In genomic region chr1:204258213-204259115, GRCh38 we compare ENCODE assay signal across 8 cellular contexts. TPM values are rescaled to one million over a fixed set of nuclear protein-coding genes. Genes with fewer than 3 reads are reported as not detected.
DNase-seq lines count a peak whose midpoint lies in the region; ATAC-seq and TF ChIP-seq lines count a peak whose summit lies in the region.

No MANE protein-coding gene starts in this region.

- DNase-seq in COLO668 (lab: John Stamatoyannopoulos, UW; ENCODE audit: unreplicated experiment) (peak; percentile 66), HCEC 1CT (peak; percentile 63), OCI-LY7 (ENCODE audit: low spot score) (peak; percentile 28), astrocyte of the cerebellum (ENCODE audit: low read depth) (peak; percentile 8), hypothalamus (lab: John Stamatoyannopoulos, UW) (peak in 37 of 51 donors; percentile 15 to 78 (median 53)), cerebellar nuclear complex (lab: John Stamatoyannopoulos, UW) (no peak)
- peak; percentile 20 for DNase-seq in stimulated activated CD4-positive, alpha-beta T cell treated with anti-CD3 and anti-CD28 coated beads, Interleukin-4, amount 100 ng/mL, for 24 hours

- intact Hi-C loops in OCI-LY7 (cut with micrococcal nuclease; ENCODE audit: unreplicated experiment) = loop anchor here (1.0 kb wide), 1 partner anchor 105 kb away; no protein-coding TSS in a partner anchor

- no peak for ATAC-seq in HG03039 (IDR thresholded peaks at IDR 0.05; ENCODE audit: unreplicated experiment)

- H3K4me3 ChIP-seq in OCI-LY7 (ENCODE audit: low read depth, low read length, poor library complexity, severe bottlenecking) (no peak overlapping the region), astrocyte of the cerebellum (ENCODE audit: low read depth, low read length) (no peak overlapping the region)

- H3K27ac ChIP-seq in OCI-LY7 (ENCODE audit: low read depth, low read length, poor library complexity, severe bottlenecking) = no peak overlapping the region

- H2AFZ ChIP-seq in OCI-LY7 (ENCODE audit: low read length) = no peak overlapping the region

- H4K20me1 ChIP-seq in OCI-LY7 (ENCODE audit: insufficient read depth, low read length) = no peaks in the 10 kb centered on the region

- in situ Hi-C loops in astrocyte of the cerebellum (cut with HindIII; ENCODE audit: low sequenced_read_pairs) = no loop called here

- H3K9me2 ChIP-seq in OCI-LY7 (ENCODE audit: insufficient read depth, low read length) = no peaks in the 10 kb centered on the region

- no peaks in the 10 kb centered on the region for H3K79me2 ChIP-seq in OCI-LY7 (ENCODE audit: insufficient read depth, low read depth, low read length)

- CTCF ChIA-PET in OCI-LY7 (lab: Charles Lee; ENCODE audit: unreplicated experiment) = interaction anchor here (0.6 to 0.8 kb wide), 3 partner anchors 10 to 98 kb away, joined by 3 to 4 read pairs (median 3); no protein-coding TSS in a partner anchor

- TF ChIP-seq CTCF in OCI-LY7 (conservative IDR thresholded peaks at IDR 0.05; ENCODE audit: low read length) (peak; percentile 80), astrocyte of the cerebellum (IDR thresholded peaks at IDR 0.05; ENCODE audit: low read depth, low read length, missing control alignments) (peak; percentile 82)

- POLR2A ChIA-PET in OCI-LY7 (lab: Charles Lee) = interaction anchor here (0.6 to 0.7 kb wide), 2 partner anchors 70 to 330 kb away, joined by 3 read pairs; no protein-coding TSS in a partner anchor

- no peaks in the 10 kb centered on the region for H3K9me3 ChIP-seq in OCI-LY7 (ENCODE audit: low read length)

- H3K4me1 ChIP-seq in OCI-LY7 (ENCODE audit: insufficient read depth, low read length, poor library complexity, severe bottlenecking) = no peaks in the 10 kb centered on the region

- H3K4me2 ChIP-seq in OCI-LY7 (ENCODE audit: low read length) = no peak overlapping the region

- no TSS peak for BruUV-seq in OCI-LY7 (replicated peaks; lab: Mats Ljungman, UMichigan)

- no peaks in the 10 kb centered on the region for H3K36me3 ChIP-seq in OCI-LY7 (ENCODE audit: insufficient read depth, low read length)

RNA-seq across cellular contexts. Expression of gene GOLT1A, which starts 44.7 kb away (rescaled TPM):
- not detected in 2 replicates for total RNA-seq in OCI-LY7 (2014; rRNA removed; shearing (Covaris generic))
- not detected in 2 replicates for total RNA-seq in OCI-LY7 (2022)

Comparison
In these comparisons a context has a peak if more than half of its experiments do, and no peak if none do; other contexts are left out.
1. DNase-seq: peak in COLO668 (single experiment), HCEC 1CT (single experiment), OCI-LY7 (single experiment), astrocyte of the cerebellum (single experiment), hypothalamus (37 of 51) and stimulated activated CD4-positive, alpha-beta T cell treated with anti-CD3 and anti-CD28 coated beads, Interleukin-4, amount 100 ng/mL, for 24 hours (single experiment); none in cerebellar nuclear complex (0 of 2).